In genomic region chr9:88007291-88007650, GRCh38 we compare ENCODE assay signal across 11 cellular contexts. TPM values are rescaled to one million over a fixed set of nuclear protein-coding genes. Genes with fewer than 3 reads are reported as not detected.
DNase-seq lines count a peak whose midpoint lies in the region; ATAC-seq and TF ChIP-seq lines count a peak whose summit lies in the region.
"Had no signal": no experiment of that assay in that cellular context is flagged by ENCODE, and none has a peak within 500 bp of the region (broad histone marks: within the 10 kb centered on the region; RNA-seq: fewer than 3 reads in every experiment).

No MANE protein-coding gene starts in this region.

- intact Hi-C loops in uterus (cut with DNase I; ENCODE audit: low total_unique reads) = loop anchor here (2.0 kb wide), 1 partner anchor 14 kb away; no protein-coding TSS in a partner anchor

- no peaks in the 10 kb centered on the region for H3K9me3 ChIP-seq in uterus
- H3K9me3 ChIP-seq: thoracic aorta had no signal

- TF ChIP-seq CTCF in GM10248 (IDR thresholded peaks at IDR 0.05; ENCODE audit: control extremely low read depth, extremely low read depth, low read depth, missing control alignments) (no peak), WTC11 (IDR thresholded peaks at IDR 0.05) (no peak), uterus (IDR thresholded peaks at IDR 0.05) (no peak)

- DNase-seq in GM10248 (ENCODE audit: extremely low spot score) = peak; percentile 52
- peak; percentile 13 for DNase-seq in WTC11 (ENCODE audit: low spot score)
- peak; percentile 71 for DNase-seq in amniotic epithelial cell (ENCODE audit: low read depth)
- DNase-seq in stimulated activated CD4-positive, alpha-beta T cell treated with anti-CD3 and anti-CD28 coated beads, Interleukin-2, amount 100 ng/mL, for 4 hours (ENCODE audit: low read depth) = peak; percentile 7
- DNase-seq in Ammon's horn (ENCODE audit: low spot score) = no peak
- DNase-seq in uterus = no peak
- DNase-seq in NOMO-1 (lab: John Stamatoyannopoulos, UW; ENCODE audit: unreplicated experiment in 2 of 2) = no peak
- DNase-seq: retina had no signal

- no peaks in the 10 kb centered on the region for H3K36me3 ChIP-seq in uterus
- H3K36me3 ChIP-seq: thoracic aorta had no signal

- POLR2A ChIA-PET in GM10248 (lab: Yijun Ruan, JAX) (no interaction called here), WTC11 (lab: Charles Lee) (interaction anchor here (0.6 kb wide), 1 partner anchor 21 kb away, joined by 3 read pairs; no protein-coding TSS in a partner anchor)

- H3K4me3 Mint-ChIP-seq in WTC11 = no peak overlapping the region

- peaks cover 5% of the 10 kb centered on the region; the same call in 1 of the 2 replicates for H3K27me3 Mint-ChIP-seq in WTC11 (ENCODE audit: low read depth)

- no peak overlapping the region for H3K27ac Mint-ChIP-seq in WTC11

- no peak for TF ChIP-seq POLR2A in uterus (IDR thresholded peaks at IDR 0.05)

- H3K27ac ChIP-seq in uterus = no peak overlapping the region
- H3K27ac ChIP-seq: thoracic aorta had no signal

- CTCF ChIA-PET in GM10248 (lab: Yijun Ruan, JAX) (no interaction called here), WTC11 (lab: Charles Lee) (interaction anchor here (0.6 to 0.7 kb wide), 2 partner anchors 13 to 56 kb away, joined by 3 read pairs; no protein-coding TSS in a partner anchor)

- H3K36me3 Mint-ChIP-seq in WTC11 = peaks cover 7% of the 10 kb centered on the region
- H3K36me3 Mint-ChIP-seq: CD14-positive monocyte had no signal

- peaks cover 13% of the 10 kb centered on the region for H3K9me3 Mint-ChIP-seq in WTC11

- peak; percentile 21; the same call in 1 of the 2 replicates for ATAC-seq in WTC11
- no peak for ATAC-seq in GM21447 (IDR thresholded peaks at IDR 0.05; ENCODE audit: unreplicated experiment)

- H3K4me1 Mint-ChIP-seq in WTC11 = peaks cover 10% of the 10 kb centered on the region; the same call in 1 of the 2 replicates

- no peaks in the 10 kb centered on the region for H3K27me3 ChIP-seq in uterus

- H3K4me3 ChIP-seq in uterus = no peak overlapping the region
- H3K4me3 ChIP-seq: thoracic aorta had no signal

- H3K4me1 ChIP-seq in uterus = no peaks in the 10 kb centered on the region

TF ChIP-seq in WTC11, 78 proteins besides CTCF, POLR2A, EP300 and RAD21:
- TF ChIP-seq, protein P1, sequence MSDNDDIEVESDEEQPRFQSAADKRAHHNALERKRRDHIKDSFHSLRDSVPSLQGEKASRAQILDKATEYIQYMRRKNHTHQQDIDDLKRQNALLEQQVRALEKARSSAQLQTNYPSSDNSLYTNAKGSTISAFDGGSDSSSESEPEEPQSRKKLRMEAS (CRISPR knock-in tag; IDR thresholded peaks at IDR 0.05) = peak; percentile 48; the same call in 1 of the 2 replicates
- TF ChIP-seq, protein P2, sequence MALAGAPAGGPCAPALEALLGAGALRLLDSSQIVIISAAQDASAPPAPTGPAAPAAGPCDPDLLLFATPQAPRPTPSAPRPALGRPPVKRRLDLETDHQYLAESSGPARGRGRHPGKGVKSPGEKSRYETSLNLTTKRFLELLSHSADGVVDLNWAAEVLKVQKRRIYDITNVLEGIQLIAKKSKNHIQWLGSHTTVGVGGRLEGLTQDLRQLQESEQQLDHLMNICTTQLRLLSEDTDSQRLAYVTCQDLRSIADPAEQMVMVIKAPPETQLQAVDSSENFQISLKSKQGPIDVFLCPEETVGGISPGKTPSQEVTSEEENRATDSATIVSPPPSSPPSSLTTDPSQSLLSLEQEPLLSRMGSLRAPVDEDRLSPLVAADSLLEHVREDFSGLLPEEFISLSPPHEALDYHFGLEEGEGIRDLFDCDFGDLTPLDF (CRISPR knock-in tag; IDR thresholded peaks at IDR 0.05) = no peak

RNA-seq across cellular contexts. Expression of gene CDK20, which starts 32.9 kb away (rescaled TPM):
- 3.8 to 4.5 TPM (median 4.1 TPM) in 3 replicates for total RNA-seq in WTC11 (2021)
- total RNA-seq in uterus = 10 to 100 TPM in 2 of 4 donors, 1 to 10 TPM in 1, under 1 TPM in 1; 0.59 to 10.9 (median 6.3) TPM

Comparison
In these comparisons a context has a peak if more than half of its experiments do, and no peak if none do; other contexts are left out.
1. DNase-seq: peak in GM10248 (single experiment), WTC11 (single experiment), amniotic epithelial cell (single experiment) and stimulated activated CD4-positive, alpha-beta T cell treated with anti-CD3 and anti-CD28 coated beads, Interleukin-2, amount 100 ng/mL, for 4 hours (single experiment); none in Ammon's horn (single experiment), uterus (0 of 2) and NOMO-1 (0 of 2).